8 cellular contexts compared by ENCODE assay signal in the genomic region with DNA sequence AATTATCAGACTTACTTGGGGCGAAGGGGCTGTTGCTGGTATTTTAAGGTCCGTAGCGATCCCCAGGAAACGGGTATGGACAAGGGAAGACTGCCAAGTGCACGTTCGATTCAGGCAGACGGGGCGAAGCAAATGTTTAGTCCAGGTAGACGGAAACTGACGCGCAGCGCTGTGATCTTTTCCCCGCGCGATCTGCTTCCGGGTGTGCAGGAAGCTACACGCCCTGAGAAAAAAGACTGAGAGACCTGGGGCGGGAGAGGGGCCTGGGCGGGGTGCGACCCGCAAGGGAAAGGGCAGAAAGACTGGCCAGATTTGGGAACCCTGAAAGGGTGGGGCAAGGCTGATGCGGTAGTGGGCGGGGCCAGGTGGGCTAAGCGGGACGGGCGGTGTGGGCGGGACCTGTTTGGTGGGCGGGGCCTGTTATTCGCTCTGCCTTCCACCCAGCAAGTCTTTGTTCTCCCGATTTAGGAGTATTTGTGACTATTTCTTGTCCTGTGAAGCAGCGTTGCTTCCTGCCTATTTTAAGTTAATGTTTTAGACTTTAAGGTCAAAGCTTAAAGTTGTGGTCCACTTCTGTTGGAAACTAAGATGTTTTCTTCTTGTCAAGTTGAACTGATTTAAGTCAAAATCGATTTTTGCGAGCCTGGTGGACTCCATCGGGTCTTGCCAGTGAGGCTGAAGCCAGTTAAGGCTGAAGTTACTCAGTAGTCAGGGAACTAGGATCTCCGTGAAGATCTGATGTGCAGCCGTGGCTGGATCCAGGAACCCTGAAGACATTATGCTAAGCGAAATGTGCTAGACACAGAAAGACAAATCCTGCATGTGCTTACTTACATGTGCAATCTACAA. TPM values are rescaled to one million over a fixed set of nuclear protein-coding genes. Genes with fewer than 3 reads are reported as not detected.
DNase-seq lines count a peak whose midpoint lies in the region; ATAC-seq and TF ChIP-seq lines count a peak whose summit lies in the region.

ZNF836 (minus strand) TSS at position 301 of the 849 bp plus-strand sequence. CDS start 3,549 bp downstream, outside the sequence.

- TF ChIP-seq RAD21 in neural cell (conservative IDR thresholded peaks at IDR 0.05), result no peak

- DNase-seq in BJ (ENCODE audit: low read depth), result no peak
- DNase-seq in Karpas-422, result peak; percentile 97
- DNase-seq in activated effector memory CD4-positive, alpha-beta T cell treated with Interleukin-2 at 50 U/mL for 16 hours, result peak; percentile 84
- DNase-seq in fibroblast of villous mesenchyme (ENCODE audit: low read depth), result peak; percentile 70

- TF ChIP-seq CTCF in BJ (IDR thresholded peaks at IDR 0.05; ENCODE audit: insufficient read depth, low read depth, low read length) (no peak), fibroblast of villous mesenchyme (IDR thresholded peaks at IDR 0.05; ENCODE audit: insufficient read depth, low read depth, low read length) (no peak), neural cell (IDR thresholded peaks at IDR 0.05; ENCODE audit: poor library complexity, severe bottlenecking) (no peak)

- H3K9ac ChIP-seq in Karpas-422 (ENCODE audit: low read length) (peak within 1 kb of the TSS; percentile 88), neural cell (ENCODE audit: low read length) (peak within 1 kb of the TSS; percentile 84)

- CTCF ChIA-PET in BJ (lab: Yijun Ruan, JAX), result interaction anchor here (1.3 kb wide), 1 partner anchor 32 kb away, joined by 3 read pairs; the partner anchor contains the start of gene ZNF616

- H3K27ac ChIP-seq in Karpas-422 (ENCODE audit: low read length), result peak within 1 kb of the TSS; percentile 32
- H3K27ac ChIP-seq in neural cell (ENCODE audit: low read length), result peak within 1 kb of the TSS; percentile 85

- H3K4me1 ChIP-seq in Karpas-422 (ENCODE audit: low read length), result peaks cover 18% of the 10 kb centered on the region

- no peaks in the 10 kb centered on the region for H3K9me3 Mint-ChIP-seq in stimulated activated naive CD8-positive, alpha-beta T cell treated with anti-CD3 and anti-CD28 coated beads, Interleukin-15, Interleukin-2, amounts not matched to agents 100 ng/mL and 50 ng/mL, for 24 hours

- H3K4me2 ChIP-seq in Karpas-422 (ENCODE audit: low read depth, low read length, poor library complexity, severe bottlenecking) (peak within 1 kb of the TSS; percentile 92), neural cell (ENCODE audit: low read length) (peak within 1 kb of the TSS; percentile 89)

- POLR2A ChIA-PET in BJ (lab: Charles Lee), result interaction anchor here (1.0 kb wide), 1 partner anchor 18 kb away, joined by 3 read pairs; no protein-coding TSS in a partner anchor

- peak within 1 kb of the TSS; percentile 92 for H3K4me3 Mint-ChIP-seq in stimulated activated naive CD8-positive, alpha-beta T cell treated with anti-CD3 and anti-CD28 coated beads, Interleukin-15, Interleukin-2, amounts not matched to agents 100 ng/mL and 50 ng/mL, for 24 hours

- H3F3A ChIP-seq in neural cell (ENCODE audit: insufficient read depth, low read length, poor library complexity, severe bottlenecking), result no peaks in the 10 kb centered on the region

- peak within 1 kb of the TSS; percentile 65 for H3K4me3 ChIP-seq in BJ (ENCODE audit: low read depth, low read length)
- peak within 1 kb of the TSS; percentile 89 for H3K4me3 ChIP-seq in Karpas-422 (ENCODE audit: low read length)
- H3K4me3 ChIP-seq in fibroblast of villous mesenchyme (ENCODE audit: low read depth, low read length), result peak within 1 kb of the TSS; percentile 92
- H3K4me3 ChIP-seq in neural cell (ENCODE audit: low read length), result peak within 1 kb of the TSS; percentile 73

- no peaks in the 10 kb centered on the region for H3K9me2 ChIP-seq in Karpas-422 (replicated peaks; ENCODE audit: insufficient read depth, low read length)
- no peaks in the 10 kb centered on the region for H3K9me2 ChIP-seq in neural cell (ENCODE audit: insufficient read depth, low read length)

- TF ChIP-seq POLR2A in Raji (IDR thresholded peaks at IDR 0.05; ENCODE audit: insufficient read depth, low read depth, low read length), result peak; percentile 50

- H2AFZ ChIP-seq in Karpas-422 (ENCODE audit: low read length) (peak within 1 kb of the TSS; percentile 82), neural cell (ENCODE audit: low read depth, low read length) (peak within 1 kb of the TSS; percentile 88)

- no peaks in the 10 kb centered on the region; the same call in 1 of the 2 replicates for H3K9me3 ChIP-seq in Karpas-422 (ENCODE audit: low read length)
- no peaks in the 10 kb centered on the region for H3K9me3 ChIP-seq in neural cell (ENCODE audit: low read length)

- H3K36me3 Mint-ChIP-seq in stimulated activated naive CD8-positive, alpha-beta T cell treated with anti-CD3 and anti-CD28 coated beads, Interleukin-15, Interleukin-2, amounts not matched to agents 100 ng/mL and 50 ng/mL, for 24 hours (ENCODE audit: low read depth), result peaks cover 33% of the 10 kb centered on the region

- H3K27me3 ChIP-seq in BJ (ENCODE audit: control insufficient read depth, insufficient read depth, low read length) (no peaks in the 10 kb centered on the region), Karpas-422 (ENCODE audit: low read length) (no peaks in the 10 kb centered on the region), neural cell (ENCODE audit: insufficient read depth, low read depth, low read length) (no peaks in the 10 kb centered on the region)

- peaks cover 22% of the 10 kb centered on the region for H3K4me1 Mint-ChIP-seq in stimulated activated naive CD8-positive, alpha-beta T cell treated with anti-CD3 and anti-CD28 coated beads, Interleukin-15, Interleukin-2, amounts not matched to agents 100 ng/mL and 50 ng/mL, for 24 hours (ENCODE audit: low read depth)

- no peaks in the 10 kb centered on the region for H3K27me3 Mint-ChIP-seq in stimulated activated naive CD8-positive, alpha-beta T cell treated with anti-CD3 and anti-CD28 coated beads, Interleukin-15, Interleukin-2, amounts not matched to agents 100 ng/mL and 50 ng/mL, for 24 hours

- peaks cover 20% of the 10 kb centered on the region for H3K79me2 ChIP-seq in Karpas-422 (ENCODE audit: low read length)
- peaks cover 6% of the 10 kb centered on the region for H3K79me2 ChIP-seq in neural cell (replicated peaks; ENCODE audit: insufficient read depth, low read length)

- peak within 1 kb of the TSS; percentile 84 for H3K27ac Mint-ChIP-seq in stimulated activated naive CD8-positive, alpha-beta T cell treated with anti-CD3 and anti-CD28 coated beads, Interleukin-15, Interleukin-2, amounts not matched to agents 100 ng/mL and 50 ng/mL, for 24 hours

- TF ChIP-seq EP300 in neural cell (conservative IDR thresholded peaks at IDR 0.05; ENCODE audit: poor library complexity, severe bottlenecking), result no peak

- H4K20me1 ChIP-seq in Karpas-422 (ENCODE audit: insufficient read depth, low read depth, low read length) (no peaks in the 10 kb centered on the region), neural cell (ENCODE audit: insufficient read depth) (no peaks in the 10 kb centered on the region)

- H3K36me3 ChIP-seq in BJ (ENCODE audit: control insufficient read depth, insufficient read depth, low read length) (peaks cover 4% of the 10 kb centered on the region), Karpas-422 (ENCODE audit: insufficient read depth, low read length) (peaks cover 28% of the 10 kb centered on the region), neural cell (ENCODE audit: insufficient read depth, low read length) (peaks cover 9% of the 10 kb centered on the region)

- peak; percentile 79 for ATAC-seq in GM19463 (IDR thresholded peaks at IDR 0.05; ENCODE audit: unreplicated experiment)

TF ChIP-seq in neural cell, 6 proteins besides CTCF, POLR2A, EP300 and RAD21:
- TF ChIP-seq POLR2AphosphoS5 (IDR thresholded peaks at IDR 0.05) (peak; percentile 72), MXI1 (conservative IDR thresholded peaks at IDR 0.05; ENCODE audit: poor library complexity, severe bottlenecking) (peak; percentile 60), SMC3 (conservative IDR thresholded peaks at IDR 0.05; ENCODE audit: poor library complexity) (peak; percentile 1), EZH2 (IDR thresholded peaks at IDR 0.05; ENCODE audit: borderline replicate concordance, insufficient read depth, low read length, poor library complexity, severe bottlenecking) (no peak), TAF1 (IDR thresholded peaks at IDR 0.05; ENCODE audit: low read depth) (no peak)
- TF ChIP-seq, protein P1, sequence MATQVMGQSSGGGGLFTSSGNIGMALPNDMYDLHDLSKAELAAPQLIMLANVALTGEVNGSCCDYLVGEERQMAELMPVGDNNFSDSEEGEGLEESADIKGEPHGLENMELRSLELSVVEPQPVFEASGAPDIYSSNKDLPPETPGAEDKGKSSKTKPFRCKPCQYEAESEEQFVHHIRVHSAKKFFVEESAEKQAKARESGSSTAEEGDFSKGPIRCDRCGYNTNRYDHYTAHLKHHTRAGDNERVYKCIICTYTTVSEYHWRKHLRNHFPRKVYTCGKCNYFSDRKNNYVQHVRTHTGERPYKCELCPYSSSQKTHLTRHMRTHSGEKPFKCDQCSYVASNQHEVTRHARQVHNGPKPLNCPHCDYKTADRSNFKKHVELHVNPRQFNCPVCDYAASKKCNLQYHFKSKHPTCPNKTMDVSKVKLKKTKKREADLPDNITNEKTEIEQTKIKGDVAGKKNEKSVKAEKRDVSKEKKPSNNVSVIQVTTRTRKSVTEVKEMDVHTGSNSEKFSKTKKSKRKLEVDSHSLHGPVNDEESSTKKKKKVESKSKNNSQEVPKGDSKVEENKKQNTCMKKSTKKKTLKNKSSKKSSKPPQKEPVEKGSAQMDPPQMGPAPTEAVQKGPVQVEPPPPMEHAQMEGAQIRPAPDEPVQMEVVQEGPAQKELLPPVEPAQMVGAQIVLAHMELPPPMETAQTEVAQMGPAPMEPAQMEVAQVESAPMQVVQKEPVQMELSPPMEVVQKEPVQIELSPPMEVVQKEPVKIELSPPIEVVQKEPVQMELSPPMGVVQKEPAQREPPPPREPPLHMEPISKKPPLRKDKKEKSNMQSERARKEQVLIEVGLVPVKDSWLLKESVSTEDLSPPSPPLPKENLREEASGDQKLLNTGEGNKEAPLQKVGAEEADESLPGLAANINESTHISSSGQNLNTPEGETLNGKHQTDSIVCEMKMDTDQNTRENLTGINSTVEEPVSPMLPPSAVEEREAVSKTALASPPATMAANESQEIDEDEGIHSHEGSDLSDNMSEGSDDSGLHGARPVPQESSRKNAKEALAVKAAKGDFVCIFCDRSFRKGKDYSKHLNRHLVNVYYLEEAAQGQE (IDR thresholded peaks at IDR 0.05; ENCODE audit: borderline replicate concordance), result peak; percentile 64

RNA-seq across cellular contexts. Expression of gene ZNF836, which starts in this region (rescaled TPM):
- polyA plus RNA-seq in BJ (2011; rRNA removed), result 1.5 and 2.0 TPM in 2 replicates
- polyA minus RNA-seq in BJ (2011; rRNA and poly(A)+ RNA removed), result 1.5 and 2.6 TPM in 2 replicates
- 5.5 and 9.6 TPM in 2 replicates for total RNA-seq in Karpas-422 (2014; rRNA removed; shearing (Covaris generic); ENCODE audit: low replicate concordance)
- total RNA-seq in fibroblast of villous mesenchyme, result 7.1 and 11.7 TPM in 2 replicates
- polyA plus RNA-seq in neural cell, result 13.2 and 24.5 TPM in 2 replicates
- polyA minus RNA-seq in neural cell, result 56.5 and 67.3 TPM in 2 replicates
